In genomic region chrX:29478336-29479069, GRCh38 we compare ENCODE assay signal across 8 cellular contexts.
A peak's percentile ranks its signal among the peaks of the same experiment; 100 is the strongest.
DNase-seq lines count a peak whose midpoint lies in the region; ATAC-seq and TF ChIP-seq lines count a peak whose summit lies in the region.

No MANE protein-coding gene starts in this region.

- H3K4me1 ChIP-seq in osteoblast (ENCODE audit: insufficient read depth, low read length) = no peaks in the 10 kb centered on the region

- DNase-seq in CD1c-positive myeloid dendritic cell (ENCODE audit: extremely low spot score) (peak; percentile 16), NCI-H2196 treated with DMSO at 0.1 percent for 48 hours (lab: John Stamatoyannopoulos, UW; ENCODE audit: unreplicated experiment) (peak; percentile 0), coronary artery (ENCODE audit: low spot score) (no peak), osteoblast (ENCODE audit: insufficient read length, low spot score, missing footprints) (peak; percentile 31), HK-2 (ENCODE audit: unreplicated experiment) (no peak)
- DNase-seq in stimulated activated CD8-positive, alpha-beta memory T cell treated with anti-CD3 and anti-CD28 coated beads, Interleukin-4, amount 100 ng/mL, for 48 hours = no peak

- ATAC-seq in GM18873 (IDR thresholded peaks at IDR 0.05; ENCODE audit: low FRiP score, unreplicated experiment) (peak; percentile 80), HG02885 (IDR thresholded peaks at IDR 0.05; ENCODE audit: poor library complexity, unreplicated experiment) (peak; percentile 91)

- no peaks in the 10 kb centered on the region for H3K36me3 ChIP-seq in osteoblast (ENCODE audit: insufficient read depth, low read length)

- H3K27ac ChIP-seq in coronary artery (no peak overlapping the region), osteoblast (ENCODE audit: low read depth, low read length) (no peak overlapping the region)

- H3K4me2 ChIP-seq in osteoblast (ENCODE audit: insufficient read depth, low read length) = peak overlapping the region; percentile 44

- peak overlapping the region; percentile 72 for H2AFZ ChIP-seq in osteoblast (ENCODE audit: low read length)

- H3K9me3 ChIP-seq in osteoblast (ENCODE audit: low read depth, low read length) = no peaks in the 10 kb centered on the region

- no peaks in the 10 kb centered on the region for H4K20me1 ChIP-seq in osteoblast (ENCODE audit: insufficient read depth, low read length)

- H3K27me3 ChIP-seq in osteoblast (ENCODE audit: insufficient read depth, low read length) = no peaks in the 10 kb centered on the region

- TF ChIP-seq CTCF in coronary artery (IDR thresholded peaks at IDR 0.05) = peak; percentile 20
- peak; percentile 51 for TF ChIP-seq CTCF in osteoblast (IDR thresholded peaks at IDR 0.05; ENCODE audit: extremely low read depth, low read depth, low read length)

- no peak overlapping the region for H3K4me3 ChIP-seq in coronary artery
- no peak overlapping the region for H3K4me3 ChIP-seq in osteoblast (ENCODE audit: insufficient read depth, low read length)

- H3K79me2 ChIP-seq in osteoblast (ENCODE audit: insufficient read depth, low read length) = no peaks in the 10 kb centered on the region

Comparison
In these comparisons a context has a peak if more than half of its experiments do, and no peak if none do; other contexts are left out.
1. DNase-seq: peak in CD1c-positive myeloid dendritic cell (single experiment), NCI-H2196 treated with DMSO at 0.1 percent for 48 hours (single experiment) and osteoblast (single experiment); none in coronary artery (single experiment), stimulated activated CD8-positive, alpha-beta memory T cell treated with anti-CD3 and anti-CD28 coated beads, Interleukin-4, amount 100 ng/mL, for 48 hours (single experiment) and HK-2 (single experiment).